1 cellular context compared by ENCODE assay signal in the genomic region with DNA sequence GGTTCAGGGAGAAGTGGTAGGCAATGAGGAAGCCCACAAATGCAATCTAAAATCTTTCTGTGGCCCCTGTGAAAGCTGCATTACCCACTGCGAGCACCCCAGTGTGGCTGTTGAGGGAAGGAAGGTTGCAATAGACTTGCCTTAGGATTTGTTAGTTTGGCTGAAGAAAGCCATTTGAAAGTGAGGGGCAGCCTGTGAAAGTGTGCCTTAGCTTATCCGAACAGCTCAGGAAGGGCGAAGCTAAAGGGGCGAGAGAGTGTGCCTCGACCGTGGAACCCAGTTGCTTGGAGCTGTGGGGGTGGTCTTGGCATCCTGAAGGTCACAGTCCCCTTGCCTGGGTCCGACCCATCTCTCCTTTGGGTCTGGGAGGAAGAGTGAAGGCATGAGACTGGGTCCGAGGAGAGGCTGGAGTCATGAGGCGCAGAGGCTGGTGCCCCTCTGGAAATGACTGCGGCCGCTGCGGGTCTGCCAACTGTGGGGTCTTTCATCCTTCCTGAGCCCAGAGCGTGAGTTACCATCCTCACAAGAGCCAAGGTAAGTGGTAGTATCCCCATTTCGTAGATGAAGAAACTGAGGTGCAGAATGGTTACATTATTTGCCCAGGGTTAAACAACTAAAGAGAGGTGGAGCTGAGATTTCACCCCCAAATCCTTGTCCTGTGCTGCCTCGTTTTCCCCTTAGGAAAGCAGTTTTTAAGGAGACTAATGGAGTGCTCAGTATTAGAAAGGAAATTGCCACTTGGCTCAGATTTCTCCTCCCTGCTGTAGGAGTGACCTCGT.
TF ChIP-seq lines count a peak whose summit lies in the region.

No MANE protein-coding gene starts in this region.

TF ChIP-seq in IMR-90, 13 proteins besides CTCF, POLR2A, EP300 and RAD21:
- TF ChIP-seq, protein P1, sequence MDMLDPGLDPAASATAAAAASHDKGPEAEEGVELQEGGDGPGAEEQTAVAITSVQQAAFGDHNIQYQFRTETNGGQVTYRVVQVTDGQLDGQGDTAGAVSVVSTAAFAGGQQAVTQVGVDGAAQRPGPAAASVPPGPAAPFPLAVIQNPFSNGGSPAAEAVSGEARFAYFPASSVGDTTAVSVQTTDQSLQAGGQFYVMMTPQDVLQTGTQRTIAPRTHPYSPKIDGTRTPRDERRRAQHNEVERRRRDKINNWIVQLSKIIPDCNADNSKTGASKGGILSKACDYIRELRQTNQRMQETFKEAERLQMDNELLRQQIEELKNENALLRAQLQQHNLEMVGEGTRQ (IDR thresholded peaks at IDR 0.05; ENCODE audit: low read depth, low read length) = no peak
- TF ChIP-seq, protein P2, sequence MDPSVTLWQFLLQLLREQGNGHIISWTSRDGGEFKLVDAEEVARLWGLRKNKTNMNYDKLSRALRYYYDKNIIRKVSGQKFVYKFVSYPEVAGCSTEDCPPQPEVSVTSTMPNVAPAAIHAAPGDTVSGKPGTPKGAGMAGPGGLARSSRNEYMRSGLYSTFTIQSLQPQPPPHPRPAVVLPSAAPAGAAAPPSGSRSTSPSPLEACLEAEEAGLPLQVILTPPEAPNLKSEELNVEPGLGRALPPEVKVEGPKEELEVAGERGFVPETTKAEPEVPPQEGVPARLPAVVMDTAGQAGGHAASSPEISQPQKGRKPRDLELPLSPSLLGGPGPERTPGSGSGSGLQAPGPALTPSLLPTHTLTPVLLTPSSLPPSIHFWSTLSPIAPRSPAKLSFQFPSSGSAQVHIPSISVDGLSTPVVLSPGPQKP (IDR thresholded peaks at IDR 0.05; ENCODE audit: borderline replicate concordance, low read depth, low read length) = no peak
- no peak for TF ChIP-seq MXI1 (IDR thresholded peaks at IDR 0.05; ENCODE audit: borderline replicate concordance, low read depth, low read length)
- TF ChIP-seq SMC3 (IDR thresholded peaks at IDR 0.05; ENCODE audit: low read depth, low read length) = no peak
- TF ChIP-seq RCOR1 (IDR thresholded peaks at IDR 0.05; ENCODE audit: insufficient replicate concordance, low read length) = no peak
- no peak for TF ChIP-seq MAFK (IDR thresholded peaks at IDR 0.05; ENCODE audit: low read depth, low read length)
- no peak for TF ChIP-seq RFX5 (IDR thresholded peaks at IDR 0.05; ENCODE audit: low read depth, low read length)
- TF ChIP-seq FOS (IDR thresholded peaks at IDR 0.05; ENCODE audit: low read depth, low read length) = no peak
- no peak for TF ChIP-seq CEBPB (IDR thresholded peaks at IDR 0.05; ENCODE audit: low read depth, low read length)
